18 cellular contexts compared by ENCODE assay signal in the genomic region with DNA sequence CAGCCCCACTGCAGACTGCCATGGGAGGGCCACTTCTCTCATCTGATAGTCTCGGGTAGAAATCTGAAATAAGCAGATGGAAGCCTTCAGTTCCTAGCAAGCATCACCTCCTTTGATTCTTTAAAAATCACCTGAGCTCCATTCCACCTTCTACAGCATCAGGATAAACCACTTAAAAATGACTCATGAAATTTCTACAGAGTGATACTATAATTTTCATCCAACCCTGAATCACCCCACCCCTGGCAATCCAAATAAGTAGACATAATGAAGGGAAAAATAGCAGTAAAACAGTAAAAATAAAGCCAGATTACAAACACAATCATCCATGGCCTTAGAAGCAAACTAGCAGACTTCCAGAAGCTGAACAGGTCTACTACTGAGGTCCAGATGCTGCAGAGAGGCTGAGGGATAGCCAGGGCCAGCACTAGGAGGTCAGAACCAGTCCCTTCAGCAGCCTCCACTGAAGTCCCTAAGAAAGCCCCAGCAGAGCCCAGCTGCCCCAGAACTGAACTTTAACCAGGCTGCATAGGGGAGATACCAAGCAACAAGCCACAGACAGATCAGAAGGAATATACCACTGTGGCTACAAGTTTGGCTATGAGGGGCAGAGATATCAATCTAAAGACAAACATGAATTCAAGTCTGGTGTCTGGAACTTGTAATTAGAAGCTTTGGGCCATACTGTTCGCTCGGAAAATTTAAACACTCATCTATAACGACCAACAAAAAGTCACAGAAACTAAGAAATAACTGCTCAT. TPM values are rescaled to one million over a fixed set of nuclear protein-coding genes. Genes with fewer than 3 reads are reported as not detected.
DNase-seq lines count a peak whose midpoint lies in the region; ATAC-seq, FAIRE-seq and TF ChIP-seq lines count a peak whose summit lies in the region.
"Had no signal": no experiment of that assay in that cellular context is flagged by ENCODE, and none has a peak within 500 bp of the region (broad histone marks: within the 10 kb centered on the region; RNA-seq: fewer than 3 reads in every experiment).

No MANE protein-coding gene starts in this region.

- no peak overlapping the region for H2AFZ ChIP-seq in GM23338
- no peak overlapping the region for H2AFZ ChIP-seq in HepG2 (ENCODE audit: low read length)

- CTCF ChIA-PET in A549 (lab: Yijun Ruan, JAX) = interaction anchor here (1.1 to 1.8 kb wide), 3 partner anchors 56 to 242 kb away, joined by 3 to 6 read pairs (median 4); no protein-coding TSS in a partner anchor
- CTCF ChIA-PET in HepG2 (lab: Yijun Ruan, JAX; ENCODE audit: low intra/inter-chr PET ratio, low total read pairs) = no interaction called here

- no peaks in the 10 kb centered on the region for H3K9me2 ChIP-seq in GM23338 (ENCODE audit: insufficient read depth)

- no peak overlapping the region for H3K4me3 ChIP-seq in A549
- no peak overlapping the region for H3K4me3 ChIP-seq in GM23338
- no peak overlapping the region for H3K4me3 ChIP-seq in HepG2 (replicated peaks in 1 of 3; ENCODE audit: insufficient read depth in 1 of 3, low read depth in 2 of 3, low read length in 3 of 3)

- H3K4me3 Mint-ChIP-seq in GM23338 = no peak overlapping the region
- no peak overlapping the region for H3K4me3 Mint-ChIP-seq in activated naive CD8-positive, alpha-beta T cell treated with anti-CD3 and anti-CD28 coated beads, Interleukin-2, amount 50 U/mL, for 24 hours
- H3K4me3 Mint-ChIP-seq: stimulated activated naive CD8-positive, alpha-beta T cell treated with anti-CD3 and anti-CD28 coated beads, Interleukin-15, amount 100 ng/mL, for 72 hours had no signal

- H3K27ac ChIP-seq in A549 (0 out of 6 replicates have a peak overlapping the region, but pooled peaks of 1 of the 2 experiments have one; percentile 14), GM23338 (ENCODE audit: low read depth) (no peak overlapping the region), HepG2 (ENCODE audit: extremely low read length, insufficient read depth, low read length) (no peak overlapping the region)

- in situ Hi-C loops in HepG2 (cut with HindIII; ENCODE audit: extremely low pct_ligation_motif_present, low pct_unique_long_range_greater_than_20kb) = no loop called here

- H3K27ac Mint-ChIP-seq in GM23338 = no peak overlapping the region
- peak overlapping the region; percentile 22 for H3K27ac Mint-ChIP-seq in activated naive CD8-positive, alpha-beta T cell treated with anti-CD3 and anti-CD28 coated beads, Interleukin-2, amount 50 U/mL, for 24 hours
- H3K27ac Mint-ChIP-seq: stimulated activated naive CD8-positive, alpha-beta T cell treated with anti-CD3 and anti-CD28 coated beads, Interleukin-15, amount 100 ng/mL, for 72 hours had no signal

- no peaks in the 10 kb centered on the region for H3K9me3 Mint-ChIP-seq in GM23338
- no peaks in the 10 kb centered on the region for H3K9me3 Mint-ChIP-seq in activated naive CD8-positive, alpha-beta T cell treated with anti-CD3 and anti-CD28 coated beads, Interleukin-2, amount 50 U/mL, for 24 hours
- H3K9me3 Mint-ChIP-seq: stimulated activated naive CD8-positive, alpha-beta T cell treated with anti-CD3 and anti-CD28 coated beads, Interleukin-15, amount 100 ng/mL, for 72 hours had no signal

- TF ChIP-seq RAD21 in A549 (conservative IDR thresholded peaks at IDR 0.05 in 1 of 2, IDR thresholded peaks at IDR 0.05 in 1 of 2) (no peak), HepG2 (CRISPR knock-in tag; IDR thresholded peaks at IDR 0.05) (no peak)

- TF ChIP-seq POLR2A in A549 (IDR thresholded peaks at IDR 0.05; ENCODE audit: low read length) = no peak
- no peak for TF ChIP-seq POLR2A in HepG2 (IDR thresholded peaks at IDR 0.05; ENCODE audit: insufficient read depth in 1 of 2, low read depth in 2 of 2, low read length in 2 of 2)

- H3K9me3 ChIP-seq in A549 = no peaks in the 10 kb centered on the region
- no peaks in the 10 kb centered on the region for H3K9me3 ChIP-seq in HepG2 (ENCODE audit: low read length)

- intact Hi-C loops in HepG2 (cut with micrococcal nuclease; ENCODE audit: unreplicated experiment) = loop anchor here (5.0 kb wide), 1 partner anchor 74 kb away; no protein-coding TSS in a partner anchor

- DNase-seq in A549 (ENCODE audit: low read depth in 1 of 2, low spot score in 1 of 2) (no peak), GM23338 (ENCODE audit: low spot score) (no peak), HepG2 (ENCODE audit: low spot score) (peak; percentile 21), NCI-H187 treated with DMSO at 0.1 percent for 48 hours (lab: John Stamatoyannopoulos, UW) (no peak), kidney glomerular epithelial cell (lab: John Stamatoyannopoulos, UW) (no peak)
- DNase-seq in activated naive CD8-positive, alpha-beta T cell treated with anti-CD3 and anti-CD28 coated beads, Interleukin-2, amount 50 U/mL, for 24 hours = no peak
- DNase-seq: AML-193; dermis blood vessel endothelial cell; EL; foreskin melanocyte; NCI-H1092; NCI-H446 treated with DMSO at 0.1 percent for 48 hours; stimulated activated CD4-positive, alpha-beta T cell treated with anti-CD3 and anti-CD28 coated beads, Interleukin-4, amount 100 ng/mL, for 4 hours; stimulated activated naive CD8-positive, alpha-beta T cell treated with anti-CD3 and anti-CD28 coated beads, Interleukin-15, amount 100 ng/mL, for 72 hours had no signal

- H3K27me3 Mint-ChIP-seq in GM23338 (ENCODE audit: insufficient read depth, low read depth, poor library complexity) = no peaks in the 10 kb centered on the region
- no peaks in the 10 kb centered on the region for H3K27me3 Mint-ChIP-seq in activated naive CD8-positive, alpha-beta T cell treated with anti-CD3 and anti-CD28 coated beads, Interleukin-2, amount 50 U/mL, for 24 hours
- H3K27me3 Mint-ChIP-seq: stimulated activated naive CD8-positive, alpha-beta T cell treated with anti-CD3 and anti-CD28 coated beads, Interleukin-15, amount 100 ng/mL, for 72 hours had no signal

- H3K4me2 ChIP-seq in A549 (no peak overlapping the region), GM23338 (no peak overlapping the region), HepG2 (ENCODE audit: low read depth, low read length) (no peak overlapping the region)

- TF ChIP-seq EP300 in A549 (IDR thresholded peaks at IDR 0.05) (no peak), HepG2 (IDR thresholded peaks at IDR 0.05; ENCODE audit: low read depth in 2 of 2, low read length in 2 of 2) (no peak), HepG2 (CRISPR knock-in tag; IDR thresholded peaks at IDR 0.05; ENCODE audit: borderline replicate concordance) (no peak)

- H3K4me1 Mint-ChIP-seq in GM23338 = peaks cover 44% of the 10 kb centered on the region
- H3K4me1 Mint-ChIP-seq in activated naive CD8-positive, alpha-beta T cell treated with anti-CD3 and anti-CD28 coated beads, Interleukin-2, amount 50 U/mL, for 24 hours = peaks cover 19% of the 10 kb centered on the region

- ATAC-seq in A549 = peak; percentile 40 to 52; a peak in 4 of 6 replicates
- ATAC-seq in GM23338 = peak; percentile 18; the same call in 1 of the 3 replicates
- ATAC-seq in activated naive CD8-positive, alpha-beta T cell treated with anti-CD3 and anti-CD28 coated beads, Interleukin-2, amount 50 U/mL, for 24 hours = peak; percentile 43
- ATAC-seq in HepG2 = peak; percentile 74
- ATAC-seq in GM21390 (IDR thresholded peaks at IDR 0.05; ENCODE audit: unreplicated experiment) = no peak
- no peak for ATAC-seq in HG03460 (IDR thresholded peaks at IDR 0.05; ENCODE audit: unreplicated experiment)
- ATAC-seq: stimulated activated naive CD8-positive, alpha-beta T cell treated with anti-CD3 and anti-CD28 coated beads, Interleukin-15, amount 100 ng/mL, for 72 hours had no signal

- no peak for FAIRE-seq in A549 (lab: Jason Lieb, UNC)
- FAIRE-seq in HepG2 (lab: Jason Lieb, UNC) = peak; percentile 26
- FAIRE-seq: TTC549 had no signal

- no peak overlapping the region for H3K9ac ChIP-seq in HepG2 (ENCODE audit: insufficient read depth, low read depth, low read length)

- BruUV-seq in HepG2 (replicated peaks; lab: Mats Ljungman, UMichigan) = no TSS peak

- H3K79me2 ChIP-seq in GM23338 (replicated peaks; ENCODE audit: insufficient read depth) (peaks cover 30% of the 10 kb centered on the region), HepG2 (ENCODE audit: insufficient read depth, low read length) (peaks cover 12% of the 10 kb centered on the region)

- H3F3A ChIP-seq in GM23338 (replicated peaks; ENCODE audit: low read depth) = no peaks in the 10 kb centered on the region; the same call in 1 of the 2 replicates

- H3K36me3 ChIP-seq in GM23338 (ENCODE audit: insufficient read depth) = no peaks in the 10 kb centered on the region
- H3K36me3 ChIP-seq in HepG2 (replicated peaks in 1 of 2; ENCODE audit: control insufficient read depth in 1 of 2, insufficient read depth in 2 of 2, low read length in 2 of 2) = peaks cover 5 to 7% of the 10 kb centered on the region in 2 experiments

- H3K36me3 Mint-ChIP-seq in GM23338 (ENCODE audit: low read depth) = no peaks in the 10 kb centered on the region
- H3K36me3 Mint-ChIP-seq in activated naive CD8-positive, alpha-beta T cell treated with anti-CD3 and anti-CD28 coated beads, Interleukin-2, amount 50 U/mL, for 24 hours (ENCODE audit: low read depth) = peaks cover 6% of the 10 kb centered on the region

- POLR2A ChIA-PET in A549 (lab: Yijun Ruan, JAX) = interaction anchor here (0.7 kb wide), 1 partner anchor 55 kb away, joined by 4 read pairs; a partner anchor contains a TSS
- POLR2A ChIA-PET in HepG2 (lab: Yijun Ruan, JAX) = interaction anchor here (1.0 to 1.1 kb wide), 2 partner anchors 55 kb away, joined by 3 read pairs; a partner anchor contains a TSS

- TF ChIP-seq CTCF in A549 (IDR thresholded peaks at IDR 0.05) = no peak
- no peak for TF ChIP-seq CTCF in GM23338 (conservative IDR thresholded peaks at IDR 0.05; ENCODE audit: low read depth in 2 of 2)
- no peak for TF ChIP-seq CTCF in HepG2 (CRISPR knock-in tag; IDR thresholded peaks at IDR 0.05)

- H3K27me3 ChIP-seq in GM23338 (ENCODE audit: insufficient read depth) (no peaks in the 10 kb centered on the region), HepG2 (ENCODE audit: control insufficient read depth in 1 of 2, insufficient read depth in 2 of 2, low read length in 2 of 2) (no peaks in the 10 kb centered on the region)

- WGBS in A549 (ENCODE audit: missing lambda C conversion rate) = 89% methylated on average over 4 of the region's 4 CpGs
- WGBS in HepG2 (ENCODE audit: low lambda C conversion rate) = 85% methylated on average over 4 of the region's 4 CpGs

- peaks cover 4% of the 10 kb centered on the region; the same call in 1 of the 2 replicates for H4K20me1 ChIP-seq in GM23338 (replicated peaks; ENCODE audit: insufficient read depth)
- no peaks in the 10 kb centered on the region; the same call in 1 of the 2 replicates for H4K20me1 ChIP-seq in HepG2 (ENCODE audit: insufficient read depth, low read length)

- peaks cover 43% of the 10 kb centered on the region for H3K4me1 ChIP-seq in A549
- peaks cover 28% of the 10 kb centered on the region for H3K4me1 ChIP-seq in GM23338 (ENCODE audit: insufficient read depth)
- H3K4me1 ChIP-seq in HepG2 (ENCODE audit: insufficient read depth, low read length) = peaks cover 19% of the 10 kb centered on the region

RNA-seq across cellular contexts. Expression of a gene that starts 54.7 kb away (rescaled TPM):
- polyA plus RNA-seq in A549 (2011; rRNA removed) (not detected in 2 replicates), A549 (2017; fragmentation: RNase III; extraction: RNeasy Plus Mini Kit Qiagen cat#74134 plus additional on column Dnase treatment) (not detected in 3 replicates), GM23338 (2016; fragmentation: Nextera tagmentation; extraction: Ambion mirVana) (9.5 TPM in 1 of 2 replicates, not detected in the other), HepG2 (2011; rRNA removed) (not detected in 2 replicates)
- not detected in 2 replicates for polyA plus RNA-seq in A549 (2012; cell fraction: cytosol; rRNA removed)
- not detected in 2 replicates for polyA plus RNA-seq in A549 (2012; cell fraction: nucleus; rRNA removed)
- under 0.01 TPM in 2 replicates for polyA minus RNA-seq in A549 (2011; rRNA and poly(A)+ RNA removed)
- total RNA-seq in GM23338 (2014; rRNA removed; shearing (Covaris generic)) = not detected in 2 replicates
- total RNA-seq in HepG2 (2016; rRNA removed; fragmentation: Illumina TruSeq; extraction: Trizol) = 71.4 TPM in 1 of 2 replicates, not detected in the other
- total RNA-seq in HepG2 (2016; cell fraction: cytosol; rRNA removed; fragmentation: Illumina TruSeq; extraction: Trizol; ENCODE audit: low read depth) = 442 and 693 TPM in 2 replicates
- total RNA-seq in HepG2 (2016; cell fraction: insoluble cytoplasmic fraction; rRNA removed; fragmentation: Illumina TruSeq; extraction: Trizol) = 77.2 and 91.6 TPM in 2 replicates
- 112 TPM in 1 of 2 replicates, not detected in the other for total RNA-seq in HepG2 (2016; cell fraction: membrane; rRNA removed; fragmentation: Illumina TruSeq; extraction: Trizol)
- total RNA-seq in HepG2 (2016; cell fraction: nucleus; rRNA removed; fragmentation: Illumina TruSeq; extraction: Trizol) = 335 and 346 TPM in 2 replicates
- polyA plus RNA-seq in HepG2 (2011; cell fraction: cytosol; rRNA removed) = not detected in 2 replicates
- not detected in 2 replicates for polyA plus RNA-seq in HepG2 (2011; cell fraction: nucleus; rRNA removed)
- polyA plus RNA-seq in HepG2 (2012) = not detected in 2 replicates
- polyA plus RNA-seq in HepG2 (2016; cell fraction: cytosol; fragmentation: Illumina TruSeq; extraction: Trizol; ENCODE audit: low read depth) = not detected in 2 replicates
- polyA plus RNA-seq in HepG2 (2016; cell fraction: insoluble cytoplasmic fraction; fragmentation: Illumina TruSeq; extraction: Trizol; ENCODE audit: low read depth) = not detected in 2 replicates
- polyA plus RNA-seq in HepG2 (2016; cell fraction: membrane; fragmentation: Illumina TruSeq; extraction: Trizol; ENCODE audit: low read depth) = not detected in 2 replicates
- polyA plus RNA-seq in HepG2 (2016; cell fraction: nucleus; fragmentation: Illumina TruSeq; extraction: Trizol; ENCODE audit: insufficient read depth, low read depth) = not detected in 2 replicates
- polyA minus RNA-seq in HepG2 (2011; rRNA and poly(A)+ RNA removed; ENCODE audit: low replicate concordance) = under 0.01 TPM in 2 replicates
- 3,899 and 4,055 TPM in 2 replicates for polyA minus RNA-seq in HepG2 (2011; cell fraction: cytosol; rRNA and poly(A)+ RNA removed)
- polyA minus RNA-seq in HepG2 (2011; cell fraction: nucleus; rRNA and poly(A)+ RNA removed) = under 0.01 TPM in 2 replicates
- total RNA-seq: dermis blood vessel endothelial cell had no signal
- polyA plus RNA-seq: adipose tissue had no signal

Comparison
In these comparisons a context has a peak if more than half of its experiments do, and no peak if none do; other contexts are left out.
1. ATAC-seq: peak in A549 (2 of 2), GM23338 (single experiment), activated naive CD8-positive, alpha-beta T cell treated with anti-CD3 and anti-CD28 coated beads, Interleukin-2, amount 50 U/mL, for 24 hours (single experiment) and HepG2 (single experiment); none in GM21390 (single experiment) and HG03460 (single experiment).